ENCODE assay signal across 11 cellular contexts in genomic region chr3:37074178-37074577, GRCh38.
DNase-seq lines count a peak whose midpoint lies in the region; ATAC-seq, FAIRE-seq and TF ChIP-seq lines count a peak whose summit lies in the region.
"Had no signal": no experiment of that assay in that cellular context is flagged by ENCODE, and none has a peak within 500 bp of the region (broad histone marks: within the 10 kb centered on the region; RNA-seq: fewer than 3 reads in every experiment).

No MANE protein-coding gene starts in this region.

- ATAC-seq in GM19397 (IDR thresholded peaks at IDR 0.05; ENCODE audit: unreplicated experiment), result no peak

- no peak overlapping the region for H3K4me3 ChIP-seq in astrocyte of the cerebellum (ENCODE audit: low read depth, low read length)

- intact Hi-C loops in posterior cingulate gyrus (cut with DNase I), result no loop called here

- no peak for TF ChIP-seq POLR2A in H54 (IDR thresholded peaks at IDR 0.05; ENCODE audit: low read depth, low read length)

- peak; percentile 81 for FAIRE-seq in H54 (lab: Jason Lieb, UNC)

- no peak for TF ChIP-seq CTCF in astrocyte of the cerebellum (IDR thresholded peaks at IDR 0.05; ENCODE audit: low read depth, low read length, missing control alignments)

- DNase-seq in A172 (ENCODE audit: low spot score) (peak; percentile 64), H54 (ENCODE audit: insufficient read length, low spot score) (no peak), astrocyte of the cerebellum (ENCODE audit: low read depth) (peak; percentile 80), glomerular visceral epithelial cell (ENCODE audit: extremely low spot score) (peak; percentile 51), NCI-H146 (lab: John Stamatoyannopoulos, UW) (no peak), posterior cingulate gyrus (no peak)
- DNase-seq in NK-92 treated with Interleukin-12 subunit alpha and Interleukin-12 subunit beta, amount 100 ng/mL, for 24 hours (lab: John Stamatoyannopoulos, UW), result no peak
- DNase-seq: ACHN; activated CD4-positive, CD25-positive, alpha-beta regulatory T cell; stimulated activated CD4-positive, alpha-beta T cell treated with anti-CD3 and anti-CD28 coated beads, Interleukin-15, amount 100 ng/mL, for 24 hours had no signal

- in situ Hi-C loops in astrocyte of the cerebellum (cut with HindIII; ENCODE audit: low sequenced_read_pairs), result no loop called here

Comparison
In these comparisons a context has a peak if more than half of its experiments do, and no peak if none do; other contexts are left out.
1. DNase-seq: peak in A172 (single experiment), astrocyte of the cerebellum (single experiment) and glomerular visceral epithelial cell (single experiment); none in H54 (single experiment), NCI-H146 (single experiment), posterior cingulate gyrus (0 of 10) and NK-92 treated with Interleukin-12 subunit alpha and Interleukin-12 subunit beta, amount 100 ng/mL, for 24 hours (single experiment).